22 cellular contexts compared by ENCODE assay signal in genomic region chr7:140546947-140547346, GRCh38.
"Had no signal": no experiment of that assay in that cellular context is flagged by ENCODE, and none has a peak within 500 bp of the region (broad histone marks: within the 10 kb centered on the region; RNA-seq: fewer than 3 reads in every experiment).

No MANE protein-coding gene starts in this region.

- H3K9me3 Mint-ChIP-seq: immature natural killer cell, mesothelial cell of epicardium had no signal

- ATAC-seq: foreskin keratinocyte, gastroesophageal sphincter, heart left ventricle, lower lobe of right lung had no signal

- H3K4me1 ChIP-seq: foreskin keratinocyte had no signal

- H3K27me3 ChIP-seq: dorsolateral prefrontal cortex, esophagus muscularis mucosa, foreskin keratinocyte, gastroesophageal sphincter, heart left ventricle, hepatocyte had no signal

- H3K4me3 ChIP-seq: coronary artery, dorsolateral prefrontal cortex, esophagus muscularis mucosa, gastroesophageal sphincter, heart left ventricle, hepatocyte, left ventricle myocardium inferior, lower lobe of right lung had no signal

- H3K36me3 Mint-ChIP-seq: immature natural killer cell had no signal

- H3K79me2 ChIP-seq: hepatocyte had no signal

- H3K9me3 ChIP-seq: esophagus muscularis mucosa, gastroesophageal sphincter, heart left ventricle, left ventricle myocardium inferior, lower lobe of right lung had no signal

- H3K4me2 ChIP-seq: hepatocyte had no signal

- H3K4me3 Mint-ChIP-seq: immature natural killer cell, mesothelial cell of epicardium had no signal

- DNase-seq: dermis blood vessel endothelial cell; dorsolateral prefrontal cortex; effector CD4-positive, alpha-beta T cell; effector memory CD4-positive, alpha-beta T cell; foreskin keratinocyte; hypothalamus; immature natural killer cell; islet precursor cell; kidney; kidney glomerular epithelial cell; left ventricle myocardium inferior; lower lobe of right lung; mesenchymal stem cell had no signal

- H3K27ac Mint-ChIP-seq: immature natural killer cell, mesothelial cell of epicardium had no signal

- FAIRE-seq: colon, endothelial cell of umbilical vein, frontal cortex, kidney had no signal

- H3K4me1 Mint-ChIP-seq: immature natural killer cell had no signal

- H2AFZ ChIP-seq: hepatocyte had no signal

- H3K27ac ChIP-seq: coronary artery, dorsolateral prefrontal cortex, foreskin keratinocyte, heart left ventricle, hepatocyte, left ventricle myocardium inferior, lower lobe of right lung had no signal
